ENCODE assay signal across 14 cellular contexts in genomic region chr12:6556857-6557256, GRCh38. TPM values are rescaled to one million over a fixed set of nuclear protein-coding genes. Genes with fewer than 3 reads are reported as not detected.
DNase-seq lines count a peak whose midpoint lies in the region; TF ChIP-seq lines count a peak whose summit lies in the region.
"Had no signal": no experiment of that assay in that cellular context is flagged by ENCODE, and none has a peak within 500 bp of the region (broad histone marks: within the 10 kb centered on the region; RNA-seq: fewer than 3 reads in every experiment).

No MANE protein-coding gene starts in this region.

- no peaks in the 10 kb centered on the region for H3K9me2 ChIP-seq in Loucy (replicated peaks; ENCODE audit: low read depth, low read length)

- H3K9ac ChIP-seq in Loucy (ENCODE audit: low read depth, low read length, poor library complexity, severe bottlenecking) (no peak overlapping the region), neural progenitor cell (no peak overlapping the region)

- H3K9me3 ChIP-seq in Loucy (ENCODE audit: insufficient read depth, low read depth, low read length) (no peaks in the 10 kb centered on the region), neural progenitor cell (ENCODE audit: low read depth) (no peaks in the 10 kb centered on the region)
- H3K9me3 ChIP-seq: upper lobe of left lung had no signal

- H3F3A ChIP-seq in Loucy (ENCODE audit: low read depth) (0 out of 2 replicates have a peak, but pooled peaks cover 3% of the 10 kb centered on the region), neural progenitor cell (ENCODE audit: low read depth) (peaks cover 42% of the 10 kb centered on the region)

- H3K36me3 ChIP-seq in Loucy (ENCODE audit: insufficient read depth, low read length) (peaks cover 31% of the 10 kb centered on the region; the same call in 1 of the 2 replicates), neural progenitor cell (no peaks in the 10 kb centered on the region)

- H4K20me1 ChIP-seq in Loucy (ENCODE audit: insufficient read depth, low read length, poor library complexity, severe bottlenecking) = peaks cover 33% of the 10 kb centered on the region
- H4K20me1 ChIP-seq in neural progenitor cell (ENCODE audit: low read depth) = peaks cover 31% of the 10 kb centered on the region

- peak overlapping the region; percentile 71 for H3K27ac Mint-ChIP-seq in T-helper 1 cell treated with Interleukin-12 subunit alpha and Interleukin-12 subunit beta and Interleukin-4 antibody, amounts not matched to agents 30 μg/mL and 1 μg/mL, for 36 hours
- peak overlapping the region; percentile 66 for H3K27ac Mint-ChIP-seq in chondrocyte (ENCODE audit: unreplicated experiment)
- H3K27ac Mint-ChIP-seq in neural progenitor cell = no peak overlapping the region

- H3K4me3 Mint-ChIP-seq in T-helper 1 cell treated with Interleukin-12 subunit alpha and Interleukin-12 subunit beta and Interleukin-4 antibody, amounts not matched to agents 30 μg/mL and 1 μg/mL, for 36 hours = peak overlapping the region; percentile 87
- H3K4me3 Mint-ChIP-seq in chondrocyte (ENCODE audit: unreplicated experiment) (no peak overlapping the region), neural progenitor cell (peak overlapping the region; percentile 91)

- peaks cover 43% of the 10 kb centered on the region for H3K4me1 Mint-ChIP-seq in T-helper 1 cell treated with Interleukin-12 subunit alpha and Interleukin-12 subunit beta and Interleukin-4 antibody, amounts not matched to agents 30 μg/mL and 1 μg/mL, for 36 hours (ENCODE audit: low read depth)
- peaks cover 38% of the 10 kb centered on the region for H3K4me1 Mint-ChIP-seq in chondrocyte (ENCODE audit: low read depth)
- peaks cover 33% of the 10 kb centered on the region for H3K4me1 Mint-ChIP-seq in neural progenitor cell

- no peak overlapping the region for H2AFZ ChIP-seq in Loucy (ENCODE audit: low read length)
- no peak overlapping the region for H2AFZ ChIP-seq in neural progenitor cell (replicated peaks)

- H3K27me3 Mint-ChIP-seq in T-helper 1 cell treated with Interleukin-12 subunit alpha and Interleukin-12 subunit beta and Interleukin-4 antibody, amounts not matched to agents 30 μg/mL and 1 μg/mL, for 36 hours (ENCODE audit: low read depth) = no peaks in the 10 kb centered on the region
- H3K27me3 Mint-ChIP-seq in chondrocyte (ENCODE audit: low read depth) (no peaks in the 10 kb centered on the region), neural progenitor cell (ENCODE audit: insufficient read depth, low read depth) (peaks cover 4% of the 10 kb centered on the region)

- H3K36me3 Mint-ChIP-seq in T-helper 1 cell treated with Interleukin-12 subunit alpha and Interleukin-12 subunit beta and Interleukin-4 antibody, amounts not matched to agents 30 μg/mL and 1 μg/mL, for 36 hours (ENCODE audit: low read depth) = peaks cover 34% of the 10 kb centered on the region
- H3K36me3 Mint-ChIP-seq in chondrocyte (ENCODE audit: low read depth) = peaks cover 22% of the 10 kb centered on the region
- peaks cover 21% of the 10 kb centered on the region for H3K36me3 Mint-ChIP-seq in neural progenitor cell

- no peak overlapping the region for H3K4me3 ChIP-seq in Loucy (ENCODE audit: low read length, poor library complexity, severe bottlenecking)
- no peak overlapping the region for H3K4me3 ChIP-seq in neural progenitor cell

- TF ChIP-seq CTCF in Loucy (conservative IDR thresholded peaks at IDR 0.05; ENCODE audit: low read length) = no peak
- no peak for TF ChIP-seq CTCF in chondrocyte (IDR thresholded peaks at IDR 0.05)
- no peak for TF ChIP-seq CTCF in neural progenitor cell (IDR thresholded peaks at IDR 0.05)

- peak overlapping the region; percentile 58 for H3K4me2 ChIP-seq in Loucy (ENCODE audit: low read depth, low read length, poor library complexity, severe bottlenecking)
- no peak overlapping the region for H3K4me2 ChIP-seq in neural progenitor cell

- no peaks in the 10 kb centered on the region for H3K27me3 ChIP-seq in Loucy (ENCODE audit: insufficient read depth, low read length, poor library complexity, severe bottlenecking)
- H3K27me3 ChIP-seq in neural progenitor cell = no peaks in the 10 kb centered on the region
- H3K27me3 ChIP-seq: upper lobe of left lung had no signal

- H3K79me2 ChIP-seq in Loucy (ENCODE audit: insufficient read depth, low read length) (peaks cover 49% of the 10 kb centered on the region), neural progenitor cell (ENCODE audit: low read depth) (peaks cover 43% of the 10 kb centered on the region)

- no peak overlapping the region for H3K27ac ChIP-seq in neural progenitor cell

- H3K9me3 Mint-ChIP-seq in T-helper 1 cell treated with Interleukin-12 subunit alpha and Interleukin-12 subunit beta and Interleukin-4 antibody, amounts not matched to agents 30 μg/mL and 1 μg/mL, for 36 hours = no peaks in the 10 kb centered on the region
- H3K9me3 Mint-ChIP-seq in chondrocyte (ENCODE audit: low read depth) = no peaks in the 10 kb centered on the region
- no peaks in the 10 kb centered on the region for H3K9me3 Mint-ChIP-seq in neural progenitor cell

- DNase-seq in T-helper 1 cell = no peak
- DNase-seq in chondrocyte (ENCODE audit: low spot score) = no peak
- DNase-seq in neural progenitor cell (ENCODE audit: low spot score) = no peak
- DNase-seq in stimulated activated naive CD4-positive, alpha-beta T cell (lab: John Stamatoyannopoulos, UW) = no peak
- DNase-seq in CD1c-positive myeloid dendritic cell (ENCODE audit: extremely low spot score) = no peak
- no peak for DNase-seq in NCI-H524 treated with DMSO at 0.1 percent for 48 hours (lab: John Stamatoyannopoulos, UW)
- DNase-seq: 8988T, GOT3, NCI-H1092 treated with DMSO at 0.1 percent for 48 hours, NCI-H510A, RPMI8226, upper lobe of left lung had no signal

- peaks cover 29% of the 10 kb centered on the region for H3K4me1 ChIP-seq in Loucy (ENCODE audit: insufficient read depth, low read length, poor library complexity, severe bottlenecking)
- peaks cover 10% of the 10 kb centered on the region for H3K4me1 ChIP-seq in neural progenitor cell

RNA-seq across cellular contexts. Expression of gene IFFO1, which starts 1.0 kb away (rescaled TPM):
- 29.0 to 29.5 TPM (median 29.2 TPM) in 3 replicates for total RNA-seq in chondrocyte
- total RNA-seq in neural progenitor cell (ENCODE audit: low replicate concordance) = 9.9 and 21.1 TPM in 2 replicates

RNA-seq across cellular contexts. Expression of gene NOP2, which starts 11.2 kb away (rescaled TPM):
- total RNA-seq in chondrocyte = 27.1 to 39.3 TPM (median 32.5 TPM) in 3 replicates
- 43.8 and 47.8 TPM in 2 replicates for total RNA-seq in neural progenitor cell (ENCODE audit: low replicate concordance)

RNA-seq across cellular contexts. Expression of gene GAPDH, which starts 22.5 kb away (rescaled TPM):
- 2,133 to 3,148 TPM (median 3,067 TPM) in 3 replicates for total RNA-seq in chondrocyte
- 3,866 and 6,177 TPM in 2 replicates for total RNA-seq in neural progenitor cell (ENCODE audit: low replicate concordance)

RNA-seq across cellular contexts. Expression of gene CHD4, which starts 50.3 kb away (rescaled TPM):
- 227 to 242 TPM (median 231 TPM) in 3 replicates for total RNA-seq in chondrocyte
- 381 and 412 TPM in 2 replicates for total RNA-seq in neural progenitor cell (ENCODE audit: low replicate concordance)
